Comparison of ENCODE assay signal across 14 cellular contexts in the genomic region with DNA sequence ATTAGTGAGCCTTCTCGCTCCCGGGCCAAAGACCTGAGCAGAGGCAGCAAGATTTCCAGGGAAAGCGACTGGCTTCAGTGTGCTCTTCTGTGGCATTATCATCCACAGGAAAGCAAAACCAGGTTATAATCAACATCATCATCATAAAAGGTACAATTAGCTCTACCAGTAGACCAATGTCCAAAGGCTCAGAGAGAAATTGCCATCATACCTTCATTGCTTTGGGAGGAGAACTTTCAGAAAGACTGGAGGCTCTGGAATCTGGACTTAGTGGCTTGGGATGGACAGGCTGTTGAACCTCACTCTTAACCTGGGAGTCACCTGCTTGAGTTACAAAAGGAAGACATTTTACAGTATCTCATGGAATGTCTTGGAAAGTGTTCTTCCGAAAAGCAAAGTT.
"Had no signal": no experiment of that assay in that cellular context is flagged by ENCODE, and none has a peak within 500 bp of the region (broad histone marks: within the 10 kb centered on the region; RNA-seq: fewer than 3 reads in every experiment).

No MANE protein-coding gene starts in this region.

- DNase-seq: activated CD4-positive, alpha-beta T cell treated with anti-CD3 and anti-CD28 coated beads for 1 hour; activated CD4-positive, alpha-beta T cell treated with anti-CD3 and anti-CD28 coated beads, Interleukin-2, amount 50 U/mL, for 48 hours; activated naive CD4-positive, alpha-beta T cell treated with Interleukin-2 at 50 U/mL for 16 hours; activated naive CD8-positive, alpha-beta T cell treated with anti-CD3 and anti-CD28 coated beads, Interleukin-2, amount 50 U/mL, for 24 hours; caudate nucleus; effector CD8-positive, alpha-beta T cell; kidney; mesendoderm; T-helper 17 cell; upper lobe of right lung had no signal

- H3K9me3 ChIP-seq: suprapubic skin, upper lobe of right lung had no signal

- H3K4me3 ChIP-seq: coronary artery, skin epidermis, suprapubic skin, upper lobe of right lung had no signal

- H3K27ac ChIP-seq: coronary artery, suprapubic skin, upper lobe of right lung had no signal

- H3K27me3 ChIP-seq: suprapubic skin, upper lobe of right lung had no signal

- ATAC-seq: activated naive CD8-positive, alpha-beta T cell treated with anti-CD3 and anti-CD28 coated beads, Interleukin-2, amount 50 U/mL, for 24 hours; stimulated activated effector memory CD8-positive, alpha-beta T cell treated with anti-CD3 and anti-CD28 coated beads, Interleukin-12 subunit alpha, Interleukin-12 subunit beta, amount 100 ng/mL, for 72 hours; T-helper 17 cell; upper lobe of right lung had no signal

- FAIRE-seq: kidney had no signal
